ENCODE assay signal across 1 cellular context in genomic region chr6:88985901-88986300, GRCh38.
A peak's percentile ranks its signal among the peaks of the same experiment; 100 is the strongest.
TF ChIP-seq lines count a peak whose summit lies in the region.

No MANE protein-coding gene starts in this region.

TF ChIP-seq in HepG2, 621 proteins besides CTCF, POLR2A, EP300 and RAD21 (continued from another document and continues in another):
- TF ChIP-seq, protein P1, sequence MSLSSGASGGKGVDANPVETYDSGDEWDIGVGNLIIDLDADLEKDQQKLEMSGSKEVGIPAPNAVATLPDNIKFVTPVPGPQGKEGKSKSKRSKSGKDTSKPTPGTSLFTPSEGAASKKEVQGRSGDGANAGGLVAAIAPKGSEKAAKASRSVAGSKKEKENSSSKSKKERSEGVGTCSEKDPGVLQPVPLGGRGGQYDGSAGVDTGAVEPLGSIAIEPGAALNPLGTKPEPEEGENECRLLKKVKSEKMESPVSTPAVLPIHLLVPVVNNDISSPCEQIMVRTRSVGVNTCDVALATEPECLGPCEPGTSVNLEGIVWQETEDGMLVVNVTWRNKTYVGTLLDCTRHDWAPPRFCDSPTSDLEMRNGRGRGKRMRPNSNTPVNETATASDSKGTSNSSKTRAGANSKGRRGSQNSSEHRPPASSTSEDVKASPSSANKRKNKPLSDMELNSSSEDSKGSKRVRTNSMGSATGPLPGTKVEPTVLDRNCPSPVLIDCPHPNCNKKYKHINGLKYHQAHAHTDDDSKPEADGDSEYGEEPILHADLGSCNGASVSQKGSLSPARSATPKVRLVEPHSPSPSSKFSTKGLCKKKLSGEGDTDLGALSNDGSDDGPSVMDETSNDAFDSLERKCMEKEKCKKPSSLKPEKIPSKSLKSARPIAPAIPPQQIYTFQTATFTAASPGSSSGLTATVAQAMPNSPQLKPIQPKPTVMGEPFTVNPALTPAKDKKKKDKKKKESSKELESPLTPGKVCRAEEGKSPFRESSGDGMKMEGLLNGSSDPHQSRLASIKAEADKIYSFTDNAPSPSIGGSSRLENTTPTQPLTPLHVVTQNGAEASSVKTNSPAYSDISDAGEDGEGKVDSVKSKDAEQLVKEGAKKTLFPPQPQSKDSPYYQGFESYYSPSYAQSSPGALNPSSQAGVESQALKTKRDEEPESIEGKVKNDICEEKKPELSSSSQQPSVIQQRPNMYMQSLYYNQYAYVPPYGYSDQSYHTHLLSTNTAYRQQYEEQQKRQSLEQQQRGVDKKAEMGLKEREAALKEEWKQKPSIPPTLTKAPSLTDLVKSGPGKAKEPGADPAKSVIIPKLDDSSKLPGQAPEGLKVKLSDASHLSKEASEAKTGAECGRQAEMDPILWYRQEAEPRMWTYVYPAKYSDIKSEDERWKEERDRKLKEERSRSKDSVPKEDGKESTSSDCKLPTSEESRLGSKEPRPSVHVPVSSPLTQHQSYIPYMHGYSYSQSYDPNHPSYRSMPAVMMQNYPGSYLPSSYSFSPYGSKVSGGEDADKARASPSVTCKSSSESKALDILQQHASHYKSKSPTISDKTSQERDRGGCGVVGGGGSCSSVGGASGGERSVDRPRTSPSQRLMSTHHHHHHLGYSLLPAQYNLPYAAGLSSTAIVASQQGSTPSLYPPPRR (CRISPR knock-in tag; IDR thresholded peaks at IDR 0.05; ENCODE audit: borderline replicate concordance): peak; percentile 54; the same call in 1 of the 2 replicates
- peak; percentile 59; the same call in 1 of the 2 replicates for TF ChIP-seq TBX2 (CRISPR knock-in tag; IDR thresholded peaks at IDR 0.05; ENCODE audit: borderline replicate concordance)
- no peak for TF ChIP-seq ZNF703 (CRISPR knock-in tag; IDR thresholded peaks at IDR 0.05; ENCODE audit: borderline replicate concordance)
- TF ChIP-seq MAZ (IDR thresholded peaks at IDR 0.05; ENCODE audit: borderline replicate concordance, low read depth, low read length): no peak
- TF ChIP-seq MAZ (CRISPR knock-in tag; IDR thresholded peaks at IDR 0.05; ENCODE audit: low read depth): no peak
- no peak for TF ChIP-seq ZNF782 (CRISPR knock-in tag; IDR thresholded peaks at IDR 0.05; ENCODE audit: borderline replicate concordance)
- no peak for TF ChIP-seq ZNF446 (CRISPR knock-in tag; IDR thresholded peaks at IDR 0.05)
- TF ChIP-seq NCOA2 (CRISPR knock-in tag; IDR thresholded peaks at IDR 0.05): peak; percentile 72
- TF ChIP-seq, protein P2, sequence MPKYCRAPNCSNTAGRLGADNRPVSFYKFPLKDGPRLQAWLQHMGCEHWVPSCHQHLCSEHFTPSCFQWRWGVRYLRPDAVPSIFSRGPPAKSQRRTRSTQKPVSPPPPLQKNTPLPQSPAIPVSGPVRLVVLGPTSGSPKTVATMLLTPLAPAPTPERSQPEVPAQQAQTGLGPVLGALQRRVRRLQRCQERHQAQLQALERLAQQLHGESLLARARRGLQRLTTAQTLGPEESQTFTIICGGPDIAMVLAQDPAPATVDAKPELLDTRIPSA (CRISPR knock-in tag; IDR thresholded peaks at IDR 0.05; ENCODE audit: borderline replicate concordance): no peak
- TF ChIP-seq, protein P3, sequence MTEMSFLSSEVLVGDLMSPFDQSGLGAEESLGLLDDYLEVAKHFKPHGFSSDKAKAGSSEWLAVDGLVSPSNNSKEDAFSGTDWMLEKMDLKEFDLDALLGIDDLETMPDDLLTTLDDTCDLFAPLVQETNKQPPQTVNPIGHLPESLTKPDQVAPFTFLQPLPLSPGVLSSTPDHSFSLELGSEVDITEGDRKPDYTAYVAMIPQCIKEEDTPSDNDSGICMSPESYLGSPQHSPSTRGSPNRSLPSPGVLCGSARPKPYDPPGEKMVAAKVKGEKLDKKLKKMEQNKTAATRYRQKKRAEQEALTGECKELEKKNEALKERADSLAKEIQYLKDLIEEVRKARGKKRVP (CRISPR knock-in tag; IDR thresholded peaks at IDR 0.05): peak in 1 of 2 experiments; percentile 70; a peak in 2 of 4 replicates
- no peak for TF ChIP-seq ZNF274 (CRISPR knock-in tag; IDR thresholded peaks at IDR 0.05)
- TF ChIP-seq ZNF530 (CRISPR knock-in tag; IDR thresholded peaks at IDR 0.05; ENCODE audit: low read depth): no peak
- TF ChIP-seq MTA1 (CRISPR knock-in tag; IDR thresholded peaks at IDR 0.05; ENCODE audit: borderline replicate concordance): no peak
- peak; percentile 84 for TF ChIP-seq FOXK2 (IDR thresholded peaks at IDR 0.05)
- TF ChIP-seq, protein P4, sequence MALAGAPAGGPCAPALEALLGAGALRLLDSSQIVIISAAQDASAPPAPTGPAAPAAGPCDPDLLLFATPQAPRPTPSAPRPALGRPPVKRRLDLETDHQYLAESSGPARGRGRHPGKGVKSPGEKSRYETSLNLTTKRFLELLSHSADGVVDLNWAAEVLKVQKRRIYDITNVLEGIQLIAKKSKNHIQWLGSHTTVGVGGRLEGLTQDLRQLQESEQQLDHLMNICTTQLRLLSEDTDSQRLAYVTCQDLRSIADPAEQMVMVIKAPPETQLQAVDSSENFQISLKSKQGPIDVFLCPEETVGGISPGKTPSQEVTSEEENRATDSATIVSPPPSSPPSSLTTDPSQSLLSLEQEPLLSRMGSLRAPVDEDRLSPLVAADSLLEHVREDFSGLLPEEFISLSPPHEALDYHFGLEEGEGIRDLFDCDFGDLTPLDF (CRISPR knock-in tag; IDR thresholded peaks at IDR 0.05): no peak
- TF ChIP-seq E2F2 (CRISPR knock-in tag; IDR thresholded peaks at IDR 0.05; ENCODE audit: borderline replicate concordance): no peak
- TF ChIP-seq, protein P5, sequence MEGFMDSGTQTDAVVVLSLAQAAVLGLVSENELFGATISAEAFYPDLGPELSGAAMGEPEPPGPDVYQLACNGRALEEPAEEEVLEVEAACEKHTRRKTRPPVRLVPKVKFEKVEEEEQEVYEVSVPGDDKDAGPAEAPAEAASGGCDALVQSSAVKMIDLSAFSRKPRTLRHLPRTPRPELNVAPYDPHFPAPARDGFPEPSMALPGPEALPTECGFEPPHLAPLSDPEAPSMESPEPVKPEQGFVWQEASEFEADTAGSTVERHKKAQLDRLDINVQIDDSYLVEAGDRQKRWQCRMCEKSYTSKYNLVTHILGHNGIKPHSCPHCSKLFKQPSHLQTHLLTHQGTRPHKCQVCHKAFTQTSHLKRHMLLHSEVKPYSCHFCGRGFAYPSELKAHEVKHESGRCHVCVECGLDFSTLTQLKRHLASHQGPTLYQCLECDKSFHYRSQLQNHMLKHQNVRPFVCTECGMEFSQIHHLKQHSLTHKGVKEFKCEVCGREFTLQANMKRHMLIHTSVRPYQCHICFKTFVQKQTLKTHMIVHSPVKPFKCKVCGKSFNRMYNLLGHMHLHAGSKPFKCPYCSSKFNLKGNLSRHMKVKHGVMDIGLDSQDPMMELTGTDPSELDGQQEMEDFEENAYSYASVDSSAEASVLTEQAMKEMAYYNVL (CRISPR knock-in tag; IDR thresholded peaks at IDR 0.05; ENCODE audit: borderline replicate concordance): 0 out of 2 replicates have a peak, but pooled peaks have one; percentile 37
- TF ChIP-seq ZSCAN9 (CRISPR knock-in tag; IDR thresholded peaks at IDR 0.05; ENCODE audit: borderline replicate concordance): no peak
- 0 out of 2 replicates have a peak, but pooled peaks have one; percentile 45 for TF ChIP-seq ARNTL (CRISPR knock-in tag; IDR thresholded peaks at IDR 0.05)
- TF ChIP-seq YEATS2 (CRISPR knock-in tag; IDR thresholded peaks at IDR 0.05; ENCODE audit: borderline replicate concordance): no peak
- TF ChIP-seq ZHX2 (IDR thresholded peaks at IDR 0.05; ENCODE audit: low read depth): no peak
- TF ChIP-seq ZHX2 (CRISPR knock-in tag; IDR thresholded peaks at IDR 0.05; ENCODE audit: borderline replicate concordance): no peak
- TF ChIP-seq SP4 (CRISPR knock-in tag; IDR thresholded peaks at IDR 0.05): no peak
- TF ChIP-seq NR2F2 (IDR thresholded peaks at IDR 0.05; ENCODE audit: borderline replicate concordance, low read depth): 0 out of 2 replicates have a peak, but pooled peaks have one; percentile 15
- no peak for TF ChIP-seq TARDBP (CRISPR knock-in tag; IDR thresholded peaks at IDR 0.05)
- TF ChIP-seq HDAC1 (CRISPR knock-in tag; IDR thresholded peaks at IDR 0.05): peak; percentile 57
- TF ChIP-seq AKAP8 (CRISPR knock-in tag; IDR thresholded peaks at IDR 0.05): no peak
- TF ChIP-seq, protein P6, sequence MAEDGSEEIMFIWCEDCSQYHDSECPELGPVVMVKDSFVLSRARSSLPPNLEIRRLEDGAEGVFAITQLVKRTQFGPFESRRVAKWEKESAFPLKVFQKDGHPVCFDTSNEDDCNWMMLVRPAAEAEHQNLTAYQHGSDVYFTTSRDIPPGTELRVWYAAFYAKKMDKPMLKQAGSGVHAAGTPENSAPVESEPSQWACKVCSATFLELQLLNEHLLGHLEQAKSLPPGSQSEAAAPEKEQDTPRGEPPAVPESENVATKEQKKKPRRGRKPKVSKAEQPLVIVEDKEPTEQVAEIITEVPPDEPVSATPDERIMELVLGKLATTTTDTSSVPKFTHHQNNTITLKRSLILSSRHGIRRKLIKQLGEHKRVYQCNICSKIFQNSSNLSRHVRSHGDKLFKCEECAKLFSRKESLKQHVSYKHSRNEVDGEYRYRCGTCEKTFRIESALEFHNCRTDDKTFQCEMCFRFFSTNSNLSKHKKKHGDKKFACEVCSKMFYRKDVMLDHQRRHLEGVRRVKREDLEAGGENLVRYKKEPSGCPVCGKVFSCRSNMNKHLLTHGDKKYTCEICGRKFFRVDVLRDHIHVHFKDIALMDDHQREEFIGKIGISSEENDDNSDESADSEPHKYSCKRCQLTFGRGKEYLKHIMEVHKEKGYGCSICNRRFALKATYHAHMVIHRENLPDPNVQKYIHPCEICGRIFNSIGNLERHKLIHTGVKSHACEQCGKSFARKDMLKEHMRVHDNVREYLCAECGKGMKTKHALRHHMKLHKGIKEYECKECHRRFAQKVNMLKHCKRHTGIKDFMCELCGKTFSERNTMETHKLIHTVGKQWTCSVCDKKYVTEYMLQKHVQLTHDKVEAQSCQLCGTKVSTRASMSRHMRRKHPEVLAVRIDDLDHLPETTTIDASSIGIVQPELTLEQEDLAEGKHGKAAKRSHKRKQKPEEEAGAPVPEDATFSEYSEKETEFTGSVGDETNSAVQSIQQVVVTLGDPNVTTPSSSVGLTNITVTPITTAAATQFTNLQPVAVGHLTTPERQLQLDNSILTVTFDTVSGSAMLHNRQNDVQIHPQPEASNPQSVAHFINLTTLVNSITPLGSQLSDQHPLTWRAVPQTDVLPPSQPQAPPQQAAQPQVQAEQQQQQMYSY (CRISPR knock-in tag; IDR thresholded peaks at IDR 0.05): no peak
- TF ChIP-seq ZFYVE20 (CRISPR knock-in tag; IDR thresholded peaks at IDR 0.05; ENCODE audit: borderline replicate concordance, low read depth): no peak
- TF ChIP-seq SAFB2 (CRISPR knock-in tag; IDR thresholded peaks at IDR 0.05; ENCODE audit: borderline replicate concordance, low read depth): no peak
- TF ChIP-seq MTF2 (CRISPR knock-in tag; IDR thresholded peaks at IDR 0.05; ENCODE audit: borderline replicate concordance): no peak
- 0 out of 2 replicates have a peak, but pooled peaks have one; percentile 18 for TF ChIP-seq PITX1 (CRISPR knock-in tag; IDR thresholded peaks at IDR 0.05)
- TF ChIP-seq SMAD3 (CRISPR knock-in tag; IDR thresholded peaks at IDR 0.05): peak; percentile 76; the same call in 1 of the 2 replicates
